ENCODE assay signal across 22 cellular contexts in genomic region chr11:40732107-40732506, GRCh38.
DNase-seq lines count a peak whose midpoint lies in the region; ATAC-seq and TF ChIP-seq lines count a peak whose summit lies in the region.
"Had no signal": no experiment of that assay in that cellular context is flagged by ENCODE, and none has a peak within 500 bp of the region (broad histone marks: within the 10 kb centered on the region; RNA-seq: fewer than 3 reads in every experiment).

No MANE protein-coding gene starts in this region.

- H3K27me3 ChIP-seq in smooth muscle cell (ENCODE audit: low read depth) (no peaks in the 10 kb centered on the region), uterus (no peaks in the 10 kb centered on the region), psoas muscle (ENCODE audit: insufficient read depth in 3 of 3, low read length in 2 of 3) (no peaks in the 10 kb centered on the region)
- H3K27me3 ChIP-seq: BLaER1 had no signal

- no peaks in the 10 kb centered on the region for H3K79me2 ChIP-seq in smooth muscle cell (ENCODE audit: low read depth)

- H3K36me3 ChIP-seq in smooth muscle cell (ENCODE audit: low read depth) (no peaks in the 10 kb centered on the region), uterus (no peaks in the 10 kb centered on the region), psoas muscle (ENCODE audit: insufficient read depth in 1 of 2, low read depth in 1 of 2) (no peaks in the 10 kb centered on the region)
- H3K36me3 ChIP-seq: BLaER1, HAP-1 had no signal

- ATAC-seq in psoas muscle = no peak
- ATAC-seq: GM12878, K562 had no signal

- no peak overlapping the region for H3K4me2 ChIP-seq in smooth muscle cell
- H3K4me2 ChIP-seq: BLaER1, SK-N-SH had no signal

- 88% methylated on average over 4 of the region's 4 CpGs for WGBS in smooth muscle cell (ENCODE audit: low lambda C conversion rate)
- WGBS in psoas muscle, 3 donors = 54 to 66% (median 62%) methylated on average over 4 of the region's 4 CpGs

- DNase-seq in NCI-H1105 treated with DMSO at 0.1 percent for 48 hours (lab: John Stamatoyannopoulos, UW) (peak; percentile 88), NCI-H69 (lab: John Stamatoyannopoulos, UW) (peak; percentile 83), inferior parietal cortex (ENCODE audit: extremely low spot score) (peak; percentile 43), smooth muscle cell (lab: John Stamatoyannopoulos, UW; ENCODE audit: unreplicated experiment) (no peak), NCI-H2196 treated with DMSO at 0.1 percent for 48 hours (lab: John Stamatoyannopoulos, UW; ENCODE audit: unreplicated experiment) (no peak), uterus (no peak), psoas muscle (no peak)
- DNase-seq: CD4-positive, alpha-beta T cell; COR-L47; DMS79; GM23248; NCI-H1417; NCI-H1694 treated with DMSO at 0.1 percent for 48 hours; NCI-H2227 treated with DMSO at 0.1 percent for 48 hours; NCI-H524; NCI-H82; SHP77 treated with DMSO at 0.1 percent for 48 hours; SK-N-SH had no signal

- no peak for TF ChIP-seq POLR2A in uterus (IDR thresholded peaks at IDR 0.05)

- no peak overlapping the region for H3K9ac ChIP-seq in smooth muscle cell (ENCODE audit: low read depth)
- H3K9ac ChIP-seq: BLaER1, GM23248, SK-N-SH had no signal

- H4K20me1 ChIP-seq in smooth muscle cell (ENCODE audit: low read depth) = no peaks in the 10 kb centered on the region
- H4K20me1 ChIP-seq: BLaER1 had no signal

- H3K4me3 ChIP-seq in smooth muscle cell (no peak overlapping the region), uterus (no peak overlapping the region), psoas muscle (no peak overlapping the region)
- H3K4me3 ChIP-seq: BLaER1, GM12878, GM23248, HAP-1, K562 had no signal

- no peak overlapping the region for H3K27ac ChIP-seq in smooth muscle cell (ENCODE audit: low read depth)
- H3K27ac ChIP-seq in uterus = no peak overlapping the region
- H3K27ac ChIP-seq in psoas muscle = no peak overlapping the region
- H3K27ac ChIP-seq: BLaER1, GM23248 had no signal

- peaks cover 6% of the 10 kb centered on the region for H3K9me3 ChIP-seq in smooth muscle cell (replicated peaks; ENCODE audit: low read depth)
- H3K9me3 ChIP-seq in uterus = no peaks in the 10 kb centered on the region
- peaks cover 4% of the 10 kb centered on the region for H3K9me3 ChIP-seq in psoas muscle
- H3K9me3 ChIP-seq: HAP-1, SK-N-SH had no signal

- peak overlapping the region; percentile 45 for H2AFZ ChIP-seq in smooth muscle cell (ENCODE audit: low read depth)
- H2AFZ ChIP-seq: GM23248 had no signal

- intact Hi-C loops in uterus (cut with DNase I; ENCODE audit: low total_unique reads) (no loop called here), psoas muscle (cut with DNase I) (no loop called here)

- H3F3A ChIP-seq in smooth muscle cell (ENCODE audit: low read depth) = no peaks in the 10 kb centered on the region

- TF ChIP-seq CTCF in smooth muscle cell (IDR thresholded peaks at IDR 0.05; ENCODE audit: borderline replicate concordance, insufficient read depth, poor library complexity, severe bottlenecking) (no peak), uterus (IDR thresholded peaks at IDR 0.05) (no peak), psoas muscle (IDR thresholded peaks at IDR 0.05) (no peak)

- no peaks in the 10 kb centered on the region for H3K4me1 ChIP-seq in smooth muscle cell (ENCODE audit: low read depth)
- H3K4me1 ChIP-seq in uterus = no peaks in the 10 kb centered on the region
- H3K4me1 ChIP-seq in psoas muscle = no peaks in the 10 kb centered on the region
- H3K4me1 ChIP-seq: BLaER1, HAP-1 had no signal

Comparison
In these comparisons a context has a peak if more than half of its experiments do, and no peak if none do; other contexts are left out.
1. DNase-seq: peak in NCI-H1105 treated with DMSO at 0.1 percent for 48 hours (single experiment), NCI-H69 (single experiment) and inferior parietal cortex (single experiment); none in smooth muscle cell (single experiment), NCI-H2196 treated with DMSO at 0.1 percent for 48 hours (single experiment), uterus (0 of 2) and psoas muscle (0 of 2).